ENCODE assay signal across 25 cellular contexts in the genomic region with DNA sequence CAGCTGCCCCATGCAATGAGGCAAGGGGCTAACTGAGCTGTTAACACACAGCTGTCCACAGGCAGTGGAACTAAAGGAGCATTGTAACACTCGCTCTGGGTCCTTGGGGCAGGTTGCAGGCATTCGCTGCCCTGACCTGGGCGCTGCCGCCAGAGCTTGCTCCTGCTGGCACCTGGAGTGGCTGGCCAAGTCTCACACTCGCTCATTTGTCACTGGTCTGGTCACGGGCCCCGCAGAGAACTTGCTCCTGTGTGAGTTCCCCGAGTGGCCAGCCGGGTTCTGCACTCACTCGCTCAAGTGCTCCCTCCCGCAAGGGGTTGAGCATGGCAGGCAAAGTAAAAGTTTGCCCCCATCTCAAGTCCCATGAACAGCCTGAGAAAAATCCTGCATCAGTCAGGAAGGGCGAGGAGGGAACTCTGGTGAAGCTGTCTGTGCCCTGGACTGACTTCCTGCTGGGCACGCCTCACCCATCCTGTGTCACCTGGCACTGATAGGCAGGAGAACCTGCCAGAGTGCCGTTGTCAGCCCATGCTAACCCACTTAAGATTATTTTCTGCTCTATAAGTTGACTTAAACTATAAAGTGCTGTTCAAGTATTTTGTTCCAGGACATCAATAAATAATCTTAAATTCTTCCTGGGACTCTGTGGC.
"Had no signal": no experiment of that assay in that cellular context is flagged by ENCODE, and none has a peak within 500 bp of the region (broad histone marks: within the 10 kb centered on the region; RNA-seq: fewer than 3 reads in every experiment).

No MANE protein-coding gene starts in this region.

- ATAC-seq: effector memory CD8-positive, alpha-beta T cell; heart right ventricle; left ventricle myocardium superior; lower lobe of right lung; natural killer cell treated with Interleukin-12 subunit alpha and Interleukin-12 subunit beta and Interleukin-15 and Interleukin-18, amount 100 ng/mL, for 72 hours; sciatic nerve; stimulated activated naive B cell treated with anti-CD40 and anti-IgM and Interleukin-4, amounts not matched to agents 10 μg/mL and 1 μg/mL and 100 μg/mL, for 72 hours had no signal

- H3K4me1 Mint-ChIP-seq: naive B cell; neural crest cell; stimulated activated naive B cell treated with anti-CD40 and anti-IgM and Interleukin-4, amounts not matched to agents 10 μg/mL and 1 μg/mL and 100 μg/mL, for 72 hours had no signal

- H3K36me3 Mint-ChIP-seq: naive B cell; stimulated activated naive B cell treated with anti-CD40 and anti-IgM and Interleukin-4, amounts not matched to agents 10 μg/mL and 1 μg/mL and 100 μg/mL, for 72 hours had no signal

- H3K4me3 Mint-ChIP-seq: effector memory CD8-positive, alpha-beta T cell; natural killer cell treated with Interleukin-12 subunit alpha and Interleukin-12 subunit beta and Interleukin-15 and Interleukin-18, amount 100 ng/mL, for 72 hours; neural crest cell; stimulated activated naive B cell treated with anti-CD40 and anti-IgM and Interleukin-4, amounts not matched to agents 10 μg/mL and 1 μg/mL and 100 μg/mL, for 72 hours had no signal

- DNase-seq: cortex of kidney; effector memory CD8-positive, alpha-beta T cell; erythroblast; esophagus squamous epithelium; foreskin melanocyte; glutamatergic neuron; heart right ventricle; hippocampal formation; kidney glomerular epithelial cell; left ventricle myocardium superior; lower lobe of right lung; naive B cell; stimulated activated CD4-positive, alpha-beta T cell treated with anti-CD3 and anti-CD28 coated beads, Interleukin-2, amount 100 ng/mL, for 24 hours; stimulated activated CD4-positive, alpha-beta T cell treated with anti-CD3 and anti-CD28 coated beads, Interleukin-4, amount 100 ng/mL, for 24 hours; stimulated activated naive B cell treated with anti-CD40 and anti-IgM and Interleukin-4, amounts not matched to agents 10 μg/mL and 1 μg/mL and 100 μg/mL, for 72 hours; stomach; thyroid gland; trophoblast cell had no signal

- H3K9me3 Mint-ChIP-seq: neural crest cell had no signal

- H3K27me3 Mint-ChIP-seq: effector memory CD8-positive, alpha-beta T cell; naive B cell; natural killer cell treated with Interleukin-12 subunit alpha and Interleukin-12 subunit beta and Interleukin-15 and Interleukin-18, amount 100 ng/mL, for 72 hours; progenitor cell of endocrine pancreas; stimulated activated naive B cell treated with anti-CD40 and anti-IgM and Interleukin-4, amounts not matched to agents 10 μg/mL and 1 μg/mL and 100 μg/mL, for 72 hours had no signal

- H3K27ac ChIP-seq: esophagus squamous epithelium, heart right ventricle, lower lobe of right lung, parathyroid adenoma, right atrium auricular region, stomach, thyroid gland, vagina had no signal

- H3K27ac Mint-ChIP-seq: effector memory CD8-positive, alpha-beta T cell; natural killer cell treated with Interleukin-12 subunit alpha and Interleukin-12 subunit beta and Interleukin-15 and Interleukin-18, amount 100 ng/mL, for 72 hours; progenitor cell of endocrine pancreas; stimulated activated naive B cell treated with anti-CD40 and anti-IgM and Interleukin-4, amounts not matched to agents 10 μg/mL and 1 μg/mL and 100 μg/mL, for 72 hours had no signal
